13 cellular contexts compared by ENCODE assay signal in the genomic region with DNA sequence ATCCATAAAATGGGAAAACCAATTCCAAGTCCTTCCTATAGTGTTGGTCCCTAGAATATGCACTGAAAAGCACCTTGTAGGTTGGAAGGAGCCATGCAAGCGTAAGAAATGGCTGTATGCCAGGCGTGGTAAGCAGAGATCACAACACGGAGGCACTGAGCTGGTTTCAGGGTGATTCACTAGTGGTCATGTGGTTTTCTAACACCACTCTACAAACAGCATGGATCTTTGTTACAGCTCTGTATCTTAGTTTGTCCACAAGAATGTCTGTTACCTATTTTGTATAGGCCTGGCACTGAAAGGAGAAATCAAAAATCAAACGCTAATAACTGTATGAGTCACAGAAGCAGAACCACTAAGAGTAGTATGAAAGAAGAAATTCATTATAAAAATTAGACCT.
DNase-seq lines count a peak whose midpoint lies in the region; ATAC-seq and TF ChIP-seq lines count a peak whose summit lies in the region.
"Had no signal": no experiment of that assay in that cellular context is flagged by ENCODE, and none has a peak within 500 bp of the region (broad histone marks: within the 10 kb centered on the region; RNA-seq: fewer than 3 reads in every experiment).

No MANE protein-coding gene starts in this region.

- no peaks in the 10 kb centered on the region for H3K4me1 Mint-ChIP-seq in naive thymus-derived CD8-positive, alpha-beta T cell

- H3K36me3 ChIP-seq in suprapubic skin, result no peaks in the 10 kb centered on the region
- H3K36me3 ChIP-seq: thoracic aorta had no signal

- no peak overlapping the region for H3K27ac Mint-ChIP-seq in naive thymus-derived CD8-positive, alpha-beta T cell

- 76% methylated on average over 4 of the region's 4 CpGs for WGBS in suprapubic skin

- DNase-seq in ACHN (peak; percentile 70), HK-2 (ENCODE audit: unreplicated experiment) (peak; percentile 61), choroid plexus epithelial cell (ENCODE audit: low read depth) (peak; percentile 91), NCI-H1694 (lab: John Stamatoyannopoulos, UW) (no peak), islet precursor cell (no peak), suprapubic skin (ENCODE audit: low spot score in 2 of 2) (no peak)
- no peak for DNase-seq in naive thymus-derived CD8-positive, alpha-beta T cell
- DNase-seq: activated T-cell treated with anti-CD3 and anti-CD28 coated beads, Interleukin-2, amount 50 U/mL, for 4 hours; DMS53; glutamatergic neuron; posterior cingulate gyrus had no signal

- H3K27me3 Mint-ChIP-seq in naive thymus-derived CD8-positive, alpha-beta T cell, result peaks cover 0 to 19% (median 7%) of the 10 kb centered on the region in 5 donors

- no peaks in the 10 kb centered on the region for H3K9me3 ChIP-seq in suprapubic skin
- H3K9me3 ChIP-seq: thoracic aorta had no signal

- peak; percentile 89 for ATAC-seq in GM18907 (IDR thresholded peaks at IDR 0.05; ENCODE audit: unreplicated experiment)
- no peak for ATAC-seq in naive thymus-derived CD8-positive, alpha-beta T cell

- in situ Hi-C loops in ACHN (cut with HindIII; ENCODE audit: low pct_ligation_motif_present, low pct_unique_long_range_greater_than_20kb, low sequenced_read_pairs), result no loop called here

- TF ChIP-seq CTCF in choroid plexus epithelial cell (conservative IDR thresholded peaks at IDR 0.05; ENCODE audit: low read depth, low read length), result no peak
- no peak for TF ChIP-seq CTCF in suprapubic skin (IDR thresholded peaks at IDR 0.05)

- TF ChIP-seq EP300 in suprapubic skin (IDR thresholded peaks at IDR 0.05), result no peak

- peaks cover 0 to 5% (median 0%) of the 10 kb centered on the region in 9 donors for H3K9me3 Mint-ChIP-seq in naive thymus-derived CD8-positive, alpha-beta T cell
- H3K9me3 Mint-ChIP-seq: activated T-cell treated with anti-CD3 and anti-CD28 coated beads, Interleukin-2, amount 50 U/mL, for 4 hours had no signal

- no peak overlapping the region for H3K4me3 Mint-ChIP-seq in naive thymus-derived CD8-positive, alpha-beta T cell
- H3K4me3 Mint-ChIP-seq: activated T-cell treated with anti-CD3 and anti-CD28 coated beads, Interleukin-2, amount 50 U/mL, for 4 hours had no signal

- H3K27ac ChIP-seq in suprapubic skin, result no peak overlapping the region
- H3K27ac ChIP-seq: thoracic aorta had no signal

- POLR2A ChIA-PET in naive thymus-derived CD8-positive, alpha-beta T cell (lab: Charles Lee), result no interaction called here

- H3K36me3 Mint-ChIP-seq in naive thymus-derived CD8-positive, alpha-beta T cell, result no peaks in the 10 kb centered on the region

- no peak for TF ChIP-seq POLR2A in suprapubic skin (IDR thresholded peaks at IDR 0.05)

- no peaks in the 10 kb centered on the region for H3K4me1 ChIP-seq in suprapubic skin

- H3K27me3 ChIP-seq in suprapubic skin, result no peaks in the 10 kb centered on the region

- no peak overlapping the region for H3K4me3 ChIP-seq in choroid plexus epithelial cell (ENCODE audit: low read depth, low read length)
- no peak overlapping the region for H3K4me3 ChIP-seq in suprapubic skin
- H3K4me3 ChIP-seq: thoracic aorta had no signal

Comparison
In these comparisons a context has a peak if more than half of its experiments do, and no peak if none do; other contexts are left out.
1. DNase-seq: peak in ACHN (single experiment), HK-2 (single experiment) and choroid plexus epithelial cell (single experiment); none in naive thymus-derived CD8-positive, alpha-beta T cell (0 of 10), NCI-H1694 (single experiment), islet precursor cell (single experiment) and suprapubic skin (0 of 2).